In the genomic region with DNA sequence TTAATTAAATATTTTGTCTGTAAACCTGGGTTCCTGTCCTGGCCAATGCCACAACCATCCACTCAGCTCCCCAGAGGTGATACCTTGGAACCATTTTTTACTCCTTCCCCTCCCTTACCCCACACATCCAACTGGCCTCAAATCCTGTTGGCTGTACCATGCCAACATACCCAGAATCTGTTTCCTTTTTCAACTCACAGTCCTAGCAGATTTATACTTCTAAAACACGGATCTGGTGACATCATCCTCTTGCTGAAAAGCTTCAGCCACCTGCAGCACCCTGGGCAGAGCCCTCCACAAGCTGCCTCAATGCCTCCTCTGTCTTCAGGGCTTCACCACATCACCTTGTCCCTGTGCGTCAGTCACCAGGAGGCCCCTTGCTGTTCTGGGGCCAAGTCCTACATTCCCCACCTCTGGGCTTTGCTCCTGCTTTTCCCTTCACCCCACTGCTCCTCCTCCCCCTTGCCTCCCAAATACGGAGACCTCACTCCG, we compare ENCODE assay signal across 31 cellular contexts. TPM values are rescaled to one million over a fixed set of nuclear protein-coding genes. Genes with fewer than 3 reads are reported as not detected.
DNase-seq lines count a peak whose midpoint lies in the region; ATAC-seq and TF ChIP-seq lines count a peak whose summit lies in the region.
"Had no signal": no experiment of that assay in that cellular context is flagged by ENCODE, and none has a peak within 500 bp of the region (broad histone marks: within the 10 kb centered on the region; RNA-seq: fewer than 3 reads in every experiment).

No MANE protein-coding gene starts in this region.

- CTCF ChIA-PET in naive thymus-derived CD4-positive, alpha-beta T cell (lab: Charles Lee) = no interaction called here

- intact Hi-C loops in naive thymus-derived CD4-positive, alpha-beta T cell (cut with micrococcal nuclease) = loop anchor here in 1 of 2 donors (5.0 kb wide), 1 partner anchor 422 kb away; no protein-coding TSS in a partner anchor
- intact Hi-C loops in gastrocnemius medialis (cut with DNase I; ENCODE audit: low total_unique reads) = no loop called here

- H3K36me3 Mint-ChIP-seq in brain = peaks cover 27% of the 10 kb centered on the region
- H3K36me3 Mint-ChIP-seq in progenitor cell of endocrine pancreas (ENCODE audit: insufficient read depth) = peaks cover 4% of the 10 kb centered on the region
- no peaks in the 10 kb centered on the region for H3K36me3 Mint-ChIP-seq in chondrocyte (ENCODE audit: low read depth)
- no peaks in the 10 kb centered on the region for H3K36me3 Mint-ChIP-seq in naive thymus-derived CD4-positive, alpha-beta T cell
- H3K36me3 Mint-ChIP-seq: natural killer cell treated with Interleukin-12 subunit alpha and Interleukin-12 subunit beta and Interleukin-15 and Interleukin-18, amount 100 ng/mL, for 72 hours; stimulated activated effector memory CD8-positive, alpha-beta T cell treated with anti-CD3 and anti-CD28 coated beads, Interleukin-12 subunit alpha, Interleukin-12 subunit beta, amount 100 ng/mL, for 72 hours had no signal

- peak overlapping the region; percentile 14 to 80 (median 32) for H3K27ac Mint-ChIP-seq in brain
- peak overlapping the region; percentile 63 for H3K27ac Mint-ChIP-seq in progenitor cell of endocrine pancreas
- H3K27ac Mint-ChIP-seq in chondrocyte (ENCODE audit: unreplicated experiment) = no peak overlapping the region
- H3K27ac Mint-ChIP-seq in naive thymus-derived CD4-positive, alpha-beta T cell = no peak overlapping the region
- H3K27ac Mint-ChIP-seq: effector memory CD8-positive, alpha-beta T cell; natural killer cell treated with Interleukin-12 subunit alpha and Interleukin-12 subunit beta and Interleukin-15 and Interleukin-18, amount 100 ng/mL, for 72 hours; stimulated activated effector memory CD8-positive, alpha-beta T cell treated with anti-CD3 and anti-CD28 coated beads, Interleukin-12 subunit alpha, Interleukin-12 subunit beta, amount 100 ng/mL, for 72 hours had no signal

- POLR2A ChIA-PET in naive thymus-derived CD4-positive, alpha-beta T cell (lab: Charles Lee) = no interaction called here

- H3K27me3 Mint-ChIP-seq in brain (no peaks in the 10 kb centered on the region), progenitor cell of endocrine pancreas (no peaks in the 10 kb centered on the region), chondrocyte (ENCODE audit: low read depth) (no peaks in the 10 kb centered on the region)
- peaks cover 0 to 9% (median 0%) of the 10 kb centered on the region in 5 donors for H3K27me3 Mint-ChIP-seq in naive thymus-derived CD4-positive, alpha-beta T cell

- in situ Hi-C loops in gastrocnemius medialis (cut with MboI; ENCODE audit: low sequenced_read_pairs in 4 of 4) = loop anchor here in 1 of 4 donors (25.0 kb wide), 1 partner anchor 422 kb away; no protein-coding TSS in a partner anchor

- no peak for TF ChIP-seq POLR2A in gastrocnemius medialis (IDR thresholded peaks at IDR 0.05)

- no peak overlapping the region for H3K4me3 ChIP-seq in H7 (ENCODE audit: insufficient read depth, low read depth, low read length)
- peak overlapping the region; percentile 31 for H3K4me3 ChIP-seq in iPS-20b (ENCODE audit: low read length)
- no peak overlapping the region for H3K4me3 ChIP-seq in naive thymus-derived CD4-positive, alpha-beta T cell (ENCODE audit: low read length)
- no peak overlapping the region for H3K4me3 ChIP-seq in gastrocnemius medialis
- H3K4me3 ChIP-seq: adrenal gland, colonic mucosa, left ventricle myocardium inferior, suprapubic skin had no signal

- H3K9me3 ChIP-seq in iPS-20b (ENCODE audit: insufficient read depth, low read depth, low read length) = no peaks in the 10 kb centered on the region
- H3K9me3 ChIP-seq in naive thymus-derived CD4-positive, alpha-beta T cell (ENCODE audit: control insufficient read depth in 2 of 3, low read length in 3 of 3) = no peaks in the 10 kb centered on the region
- no peaks in the 10 kb centered on the region for H3K9me3 ChIP-seq in gastrocnemius medialis
- H3K9me3 ChIP-seq: adrenal gland, Caco-2, colonic mucosa, left ventricle myocardium inferior, suprapubic skin had no signal

- DNase-seq in H7 (peak; percentile 50), progenitor cell of endocrine pancreas (ENCODE audit: low spot score, unreplicated experiment) (no peak), chondrocyte (ENCODE audit: low spot score) (no peak), left lobe of liver (ENCODE audit: low spot score) (no peak), gastrocnemius medialis (no peak)
- DNase-seq in naive thymus-derived CD4-positive, alpha-beta T cell = no peak
- DNase-seq: activated CD4-positive, alpha-beta T cell treated with anti-CD3 and anti-CD28 coated beads, Interleukin-2, amount 50 U/mL, for 1 hour; activated naive CD4-positive, alpha-beta T cell treated with Interleukin-2 at 50 U/mL for 16 hours; activated T-cell treated with anti-CD3 and anti-CD28 coated beads, Interleukin-2, amount 50 U/mL, for 48 hours; adrenal gland; Caco-2; colonic mucosa; effector memory CD8-positive, alpha-beta T cell; foreskin fibroblast; left ventricle myocardium inferior; NCI-H1105 treated with DMSO at 0.1 percent for 48 hours; NCI-H1930; NCI-H526 treated with DMSO at 0.1 percent for 48 hours; right cardiac atrium; Right ventricle myocardium superior; stimulated activated CD4-positive, alpha-beta T cell treated with anti-CD3 and anti-CD28 coated beads, Interleukin-12 subunit alpha, Interleukin-12 subunit beta, amount 100 ng/mL, for 4 hours; stimulated activated CD4-positive, alpha-beta T cell treated with anti-CD3 and anti-CD28 coated beads, Interleukin-4, amount 100 ng/mL, for 1 hour; T-helper 9 cell had no signal

- H3K4me1 Mint-ChIP-seq in brain (peaks cover 88% of the 10 kb centered on the region), progenitor cell of endocrine pancreas (ENCODE audit: low read depth) (peaks cover 38% of the 10 kb centered on the region), chondrocyte (ENCODE audit: low read depth) (no peaks in the 10 kb centered on the region)
- peaks cover 0 to 5% (median 0%) of the 10 kb centered on the region in 7 donors for H3K4me1 Mint-ChIP-seq in naive thymus-derived CD4-positive, alpha-beta T cell
- H3K4me1 Mint-ChIP-seq: stimulated activated effector memory CD8-positive, alpha-beta T cell treated with anti-CD3 and anti-CD28 coated beads, Interleukin-12 subunit alpha, Interleukin-12 subunit beta, amount 100 ng/mL, for 72 hours had no signal

- no peak for ATAC-seq in naive thymus-derived CD4-positive, alpha-beta T cell
- ATAC-seq in left lobe of liver = no peak
- ATAC-seq in gastrocnemius medialis = no peak
- ATAC-seq: effector memory CD8-positive, alpha-beta T cell; esophagus mucosa; right cardiac atrium; stimulated activated effector memory CD8-positive, alpha-beta T cell treated with anti-CD3 and anti-CD28 coated beads, Interleukin-12 subunit alpha, Interleukin-12 subunit beta, amount 100 ng/mL, for 72 hours had no signal

- H3K36me3 ChIP-seq in H7 (replicated peaks; ENCODE audit: control insufficient read depth, insufficient read depth, low read length) (peaks cover under 1% of the 10 kb centered on the region; the same call in 1 of the 2 replicates), iPS-20b (ENCODE audit: insufficient read depth, low read depth, low read length) (peaks cover 11% of the 10 kb centered on the region; the same call in 1 of the 2 replicates), gastrocnemius medialis (no peaks in the 10 kb centered on the region)
- H3K36me3 ChIP-seq in naive thymus-derived CD4-positive, alpha-beta T cell (ENCODE audit: control insufficient read depth in 2 of 3, insufficient read depth in 3 of 3, low read length in 3 of 3) = no peaks in the 10 kb centered on the region
- H3K36me3 ChIP-seq: adrenal gland, colonic mucosa, left ventricle myocardium inferior, suprapubic skin had no signal

- peaks cover 0 to 6% (median 0%) of the 10 kb centered on the region in 5 experiments for H3K9me3 Mint-ChIP-seq in brain
- no peaks in the 10 kb centered on the region for H3K9me3 Mint-ChIP-seq in progenitor cell of endocrine pancreas (ENCODE audit: low read depth)
- no peaks in the 10 kb centered on the region for H3K9me3 Mint-ChIP-seq in chondrocyte (ENCODE audit: low read depth)
- peaks cover 0 to 4% (median 0%) of the 10 kb centered on the region in 11 donors for H3K9me3 Mint-ChIP-seq in naive thymus-derived CD4-positive, alpha-beta T cell
- H3K9me3 Mint-ChIP-seq: effector memory CD8-positive, alpha-beta T cell; natural killer cell treated with Interleukin-12 subunit alpha and Interleukin-12 subunit beta and Interleukin-15 and Interleukin-18, amount 100 ng/mL, for 72 hours had no signal

- H3K27me3 ChIP-seq in H7 (ENCODE audit: control insufficient read depth, insufficient read depth, low read length) (no peaks in the 10 kb centered on the region), iPS-20b (ENCODE audit: insufficient read depth, low read length) (no peaks in the 10 kb centered on the region), gastrocnemius medialis (no peaks in the 10 kb centered on the region)
- no peaks in the 10 kb centered on the region for H3K27me3 ChIP-seq in naive thymus-derived CD4-positive, alpha-beta T cell (ENCODE audit: control insufficient read depth in 2 of 2, insufficient read depth in 2 of 2, low read length in 2 of 2)
- H3K27me3 ChIP-seq: adrenal gland, colonic mucosa, suprapubic skin had no signal

- H3K4me3 Mint-ChIP-seq in brain = no peak overlapping the region
- no peak overlapping the region for H3K4me3 Mint-ChIP-seq in progenitor cell of endocrine pancreas (ENCODE audit: low read depth)
- H3K4me3 Mint-ChIP-seq in chondrocyte (ENCODE audit: unreplicated experiment) = no peak overlapping the region
- H3K4me3 Mint-ChIP-seq in naive thymus-derived CD4-positive, alpha-beta T cell = no peak overlapping the region
- H3K4me3 Mint-ChIP-seq: effector memory CD8-positive, alpha-beta T cell; natural killer cell treated with Interleukin-12 subunit alpha and Interleukin-12 subunit beta and Interleukin-15 and Interleukin-18, amount 100 ng/mL, for 72 hours; stimulated activated effector memory CD8-positive, alpha-beta T cell treated with anti-CD3 and anti-CD28 coated beads, Interleukin-12 subunit alpha, Interleukin-12 subunit beta, amount 100 ng/mL, for 72 hours had no signal

- H3K4me1 ChIP-seq in iPS-20b (ENCODE audit: insufficient read depth, low read length) = peaks cover 86% of the 10 kb centered on the region
- no peaks in the 10 kb centered on the region for H3K4me1 ChIP-seq in naive thymus-derived CD4-positive, alpha-beta T cell (ENCODE audit: control insufficient read depth in 2 of 2, insufficient read depth in 2 of 2, low read length in 2 of 2)
- peaks cover 13 to 24% of the 10 kb centered on the region in 2 donors for H3K4me1 ChIP-seq in gastrocnemius medialis
- H3K4me1 ChIP-seq: colonic mucosa, parathyroid adenoma, suprapubic skin had no signal

- TF ChIP-seq CTCF in brain (conservative IDR thresholded peaks at IDR 0.05) (no peak), progenitor cell of endocrine pancreas (IDR thresholded peaks at IDR 0.05; ENCODE audit: unreplicated experiment) (no peak), chondrocyte (IDR thresholded peaks at IDR 0.05) (no peak), gastrocnemius medialis (IDR thresholded peaks at IDR 0.05 in 4 of 5, conservative IDR thresholded peaks at IDR 0.05 in 1 of 5) (no peak)

- H3K27ac ChIP-seq in iPS-20b (ENCODE audit: low read length) (no peak overlapping the region), gastrocnemius medialis (no peak overlapping the region)
- no peak overlapping the region for H3K27ac ChIP-seq in naive thymus-derived CD4-positive, alpha-beta T cell (ENCODE audit: low read depth, low read length)
- H3K27ac ChIP-seq: C4-2B, colonic mucosa, left ventricle myocardium inferior, parathyroid adenoma, suprapubic skin had no signal

- peak overlapping the region; percentile 17; the same call in 1 of the 2 replicates for H3K9ac ChIP-seq in iPS-20b (ENCODE audit: low read depth, low read length)
- H3K9ac ChIP-seq: parathyroid adenoma had no signal

RNA-seq across cellular contexts. Expression of gene SEMA6A, which starts 14.9 kb away (rescaled TPM):
- total RNA-seq in H7 (2014; rRNA removed; shearing (Covaris generic)) = 207 and 294 TPM in 2 replicates
- polyA plus RNA-seq in brain (ENCODE audit: insufficient read depth, low read depth, low replicate concordance) = 34.2 TPM
- total RNA-seq in progenitor cell of endocrine pancreas = 89.9 and 105 TPM in 2 replicates
- 3.5 to 4.9 TPM (median 3.9 TPM) in 3 replicates for total RNA-seq in chondrocyte
- not detected for total RNA-seq in naive thymus-derived CD4-positive, alpha-beta T cell
- 1 to 10 TPM in 1 of 2 donors, under 1 TPM in 1; 0.87 to 1.5 TPM for polyA plus RNA-seq in naive thymus-derived CD4-positive, alpha-beta T cell
- total RNA-seq in left lobe of liver = 7.9 TPM
- total RNA-seq in gastrocnemius medialis = 1 to 10 TPM; 2.5 to 6.5 (median 2.7) TPM
- total RNA-seq: natural killer cell treated with Interleukin-12 subunit alpha and Interleukin-12 subunit beta and Interleukin-15 and Interleukin-18, amount 100 ng/mL, for 72 hours had no signal

Comparison
In these comparisons a context has a peak if more than half of its experiments do, and no peak if none do; other contexts are left out.
1. H3K27ac Mint-ChIP-seq: peak in brain (5 of 5) and progenitor cell of endocrine pancreas (single experiment); none in chondrocyte (single experiment) and naive thymus-derived CD4-positive, alpha-beta T cell (0 of 9).
2. RNA of gene SEMA6A, which starts 14.9 kb away (total RNA-seq): 207 to 294 TPM in H7 and 89.9 to 105 TPM in progenitor cell of endocrine pancreas; 7.9 TPM in left lobe of liver (single experiment), 3.5 to 4.9 TPM in chondrocyte, 2.5 to 6.5 TPM in gastrocnemius medialis and not detected in naive thymus-derived CD4-positive, alpha-beta T cell; every median in the first group is over 10 times any median in the second.